Comparison of ENCODE assay signal across 8 cellular contexts in genomic region chr3:152737021-152737908, GRCh38.
A peak's percentile ranks its signal among the peaks of the same experiment; 100 is the strongest.
DNase-seq lines count a peak whose midpoint lies in the region; ATAC-seq and TF ChIP-seq lines count a peak whose summit lies in the region.

No MANE protein-coding gene starts in this region.

- H3K4me1 ChIP-seq in KMS-11 (ENCODE audit: low read depth, poor library complexity, severe bottlenecking) (peaks cover 35% of the 10 kb centered on the region), gastrocnemius medialis (peaks cover 0 to 6% of the 10 kb centered on the region in 2 donors)

- H3K4me3 ChIP-seq in KMS-11 (IDR thresholded peaks at IDR 0.05; ENCODE audit: insufficient read depth, low read depth, low read length) (no peak overlapping the region), fibroblast of mammary gland (ENCODE audit: control insufficient read depth, low read depth, low read length) (no peak overlapping the region), gastrocnemius medialis (no peak overlapping the region), WERI-Rb-1 (ENCODE audit: low read depth, low read length) (no peak overlapping the region)

- TF ChIP-seq CTCF in KMS-11 (conservative IDR thresholded peaks at IDR 0.05; ENCODE audit: low read depth, low read length): no peak
- no peak for TF ChIP-seq CTCF in fibroblast of mammary gland (conservative IDR thresholded peaks at IDR 0.05; ENCODE audit: control insufficient read depth, insufficient read depth, low read depth, low read length)
- no peak for TF ChIP-seq CTCF in gastrocnemius medialis (IDR thresholded peaks at IDR 0.05 in 4 of 5, conservative IDR thresholded peaks at IDR 0.05 in 1 of 5)
- TF ChIP-seq CTCF in WERI-Rb-1 (IDR thresholded peaks at IDR 0.05; ENCODE audit: low read depth, low read length): no peak

- no peaks in the 10 kb centered on the region for H4K20me1 ChIP-seq in KMS-11 (ENCODE audit: insufficient read depth)

- H3K9ac ChIP-seq in KMS-11: no peak overlapping the region

- H3K27me3 ChIP-seq in KMS-11 (ENCODE audit: insufficient read depth, low read depth) (peaks cover 3% of the 10 kb centered on the region; the same call in 1 of the 2 replicates), gastrocnemius medialis (no peaks in the 10 kb centered on the region), WERI-Rb-1 (ENCODE audit: insufficient read depth, low read depth, severe bottlenecking) (no peaks in the 10 kb centered on the region)

- no peaks in the 10 kb centered on the region for H3K36me3 ChIP-seq in KMS-11 (ENCODE audit: insufficient read depth)
- no peaks in the 10 kb centered on the region for H3K36me3 ChIP-seq in gastrocnemius medialis
- no peaks in the 10 kb centered on the region for H3K36me3 ChIP-seq in WERI-Rb-1

- H3K9me3 ChIP-seq in gastrocnemius medialis (no peaks in the 10 kb centered on the region), WERI-Rb-1 (ENCODE audit: severe bottlenecking) (no peaks in the 10 kb centered on the region)

- intact Hi-C loops in gastrocnemius medialis (cut with DNase I; ENCODE audit: low total_unique reads): no loop called here

- H3K79me2 ChIP-seq in KMS-11 (ENCODE audit: insufficient read depth, low read depth): no peaks in the 10 kb centered on the region

- ATAC-seq in GM18502 (IDR thresholded peaks at IDR 0.05; ENCODE audit: poor library complexity, unreplicated experiment): peak; percentile 99
- ATAC-seq in GM21786 (IDR thresholded peaks at IDR 0.05; ENCODE audit: unreplicated experiment): peak; percentile 98
- ATAC-seq in gastrocnemius medialis: no peak

- H2AFZ ChIP-seq in KMS-11 (ENCODE audit: low read depth): no peak overlapping the region

- H3K4me2 ChIP-seq in KMS-11: peak overlapping the region; percentile 29

- H3K27ac ChIP-seq in KMS-11: no peak overlapping the region
- H3K27ac ChIP-seq in gastrocnemius medialis: no peak overlapping the region
- H3K27ac ChIP-seq in WERI-Rb-1: no peak overlapping the region

- DNase-seq in fibroblast of mammary gland (ENCODE audit: low read depth) (peak; percentile 92), gastrocnemius medialis (no peak), WERI-Rb-1 (no peak), NCI-H446 (lab: John Stamatoyannopoulos, UW) (no peak), OCI-M2 (lab: John Stamatoyannopoulos, UW; ENCODE audit: unreplicated experiment) (no peak)

- no peak for TF ChIP-seq POLR2A in gastrocnemius medialis (IDR thresholded peaks at IDR 0.05)

- in situ Hi-C loops in gastrocnemius medialis (cut with MboI; ENCODE audit: low sequenced_read_pairs in 4 of 4): no loop called here

Comparison
In these comparisons a context has a peak if more than half of its experiments do, and no peak if none do; other contexts are left out.
1. ATAC-seq: peak in GM18502 (single experiment) and GM21786 (single experiment); none in gastrocnemius medialis (0 of 2).